Comparison of ENCODE assay signal across 1 cellular context in genomic region chr17:75113798-75114551, GRCh38.
A peak's percentile ranks its signal among the peaks of the same experiment; 100 is the strongest.
TF ChIP-seq lines count a peak whose summit lies in the region.

No MANE protein-coding gene starts in this region.

TF ChIP-seq in HepG2, 621 proteins besides CTCF, POLR2A, EP300 and RAD21 (continued from another document and continues in another):
- peak; percentile 65; the same call in 1 of the 2 replicates for TF ChIP-seq ZNF710 (CRISPR knock-in tag; IDR thresholded peaks at IDR 0.05; ENCODE audit: borderline replicate concordance)
- peak in 1 of 2 experiments; percentile 59; a peak in 1 of 4 replicates for TF ChIP-seq KLF16 (CRISPR knock-in tag; IDR thresholded peaks at IDR 0.05)
- TF ChIP-seq ZSCAN20 (CRISPR knock-in tag; IDR thresholded peaks at IDR 0.05; ENCODE audit: borderline replicate concordance): no peak
- peak; percentile 42; the same call in 1 of the 2 replicates for TF ChIP-seq ZSCAN9 (CRISPR knock-in tag; IDR thresholded peaks at IDR 0.05; ENCODE audit: borderline replicate concordance)
- TF ChIP-seq CENPBD1 (CRISPR knock-in tag; IDR thresholded peaks at IDR 0.05; ENCODE audit: borderline replicate concordance, low read depth): 0 out of 2 replicates have a peak, but pooled peaks have one; percentile 30
- no peak for TF ChIP-seq ZBTB4 (CRISPR knock-in tag; IDR thresholded peaks at IDR 0.05; ENCODE audit: borderline replicate concordance)
- TF ChIP-seq ZNF367 (CRISPR knock-in tag; IDR thresholded peaks at IDR 0.05; ENCODE audit: borderline replicate concordance): no peak
- no peak for TF ChIP-seq ZNF7 (CRISPR knock-in tag; IDR thresholded peaks at IDR 0.05)
- no peak for TF ChIP-seq ZNF503 (CRISPR knock-in tag; IDR thresholded peaks at IDR 0.05)
- peak; percentile 63; the same call in 1 of the 2 replicates for TF ChIP-seq ZNF800 (CRISPR knock-in tag; IDR thresholded peaks at IDR 0.05)
- peak; percentile 91 for TF ChIP-seq HINFP (CRISPR knock-in tag; IDR thresholded peaks at IDR 0.05; ENCODE audit: low read depth)
- TF ChIP-seq TEAD2 (CRISPR knock-in tag; IDR thresholded peaks at IDR 0.05): no peak
- TF ChIP-seq HOXA5 (CRISPR knock-in tag; IDR thresholded peaks at IDR 0.05): 0 out of 2 replicates have a peak, but pooled peaks have one; percentile 30
- TF ChIP-seq IRX3 (CRISPR knock-in tag; IDR thresholded peaks at IDR 0.05; ENCODE audit: borderline replicate concordance, low read depth): no peak
- TF ChIP-seq ETV6 (CRISPR knock-in tag; conservative IDR thresholded peaks at IDR 0.05): peak; percentile 93; the same call in 1 of the 2 replicates
- TF ChIP-seq ZNF777 (CRISPR knock-in tag; IDR thresholded peaks at IDR 0.05): 0 out of 2 replicates have a peak, but pooled peaks have one; percentile 13
- 0 out of 2 replicates have a peak, but pooled peaks have one; percentile 2 for TF ChIP-seq SP4 (CRISPR knock-in tag; IDR thresholded peaks at IDR 0.05)
- 0 out of 2 replicates have a peak, but pooled peaks have one; percentile 42 for TF ChIP-seq ZSCAN22 (CRISPR knock-in tag; IDR thresholded peaks at IDR 0.05)
- TF ChIP-seq ZNF598 (CRISPR knock-in tag; IDR thresholded peaks at IDR 0.05; ENCODE audit: borderline replicate concordance): no peak
- no peak for TF ChIP-seq HNRNPH1 (optimal IDR thresholded peaks at IDR 0.05; ENCODE audit: low read depth, low read length)
- TF ChIP-seq ZNF180 (CRISPR knock-in tag; IDR thresholded peaks at IDR 0.05; ENCODE audit: borderline replicate concordance, low read depth): no peak
- TF ChIP-seq ZBTB37 (CRISPR knock-in tag; IDR thresholded peaks at IDR 0.05): peak; percentile 96
- TF ChIP-seq MIER2 (CRISPR knock-in tag; IDR thresholded peaks at IDR 0.05): peak; percentile 45; the same call in 1 of the 2 replicates
- TF ChIP-seq HMGA1 (CRISPR knock-in tag; conservative IDR thresholded peaks at IDR 0.05): no peak
- TF ChIP-seq ARID4A (CRISPR knock-in tag; IDR thresholded peaks at IDR 0.05; ENCODE audit: borderline replicate concordance): peak; percentile 59; the same call in 1 of the 2 replicates
- TF ChIP-seq MATR3 (CRISPR knock-in tag; IDR thresholded peaks at IDR 0.05): no peak
- no peak for TF ChIP-seq BCLAF1 (IDR thresholded peaks at IDR 0.05)
- peak; percentile 83 for TF ChIP-seq IRF2 (CRISPR knock-in tag; IDR thresholded peaks at IDR 0.05)
- no peak for TF ChIP-seq ZNF737 (CRISPR knock-in tag; IDR thresholded peaks at IDR 0.05; ENCODE audit: borderline replicate concordance)
- TF ChIP-seq FOXA1 (IDR thresholded peaks at IDR 0.05): no peak
- peak; percentile 27; the same call in 1 of the 2 replicates for TF ChIP-seq FOXA1 (CRISPR knock-in tag; IDR thresholded peaks at IDR 0.05)
- no peak for TF ChIP-seq ZMYM3 (CRISPR knock-in tag; IDR thresholded peaks at IDR 0.05)
- no peak for TF ChIP-seq ZNF605 (CRISPR knock-in tag; IDR thresholded peaks at IDR 0.05)
- TF ChIP-seq PATZ1 (CRISPR knock-in tag; IDR thresholded peaks at IDR 0.05): peak; percentile 73
- TF ChIP-seq BORCS8-MEF2B (CRISPR knock-in tag; IDR thresholded peaks at IDR 0.05): 0 out of 2 replicates have a peak, but pooled peaks have one; percentile 29
